In the genomic region with DNA sequence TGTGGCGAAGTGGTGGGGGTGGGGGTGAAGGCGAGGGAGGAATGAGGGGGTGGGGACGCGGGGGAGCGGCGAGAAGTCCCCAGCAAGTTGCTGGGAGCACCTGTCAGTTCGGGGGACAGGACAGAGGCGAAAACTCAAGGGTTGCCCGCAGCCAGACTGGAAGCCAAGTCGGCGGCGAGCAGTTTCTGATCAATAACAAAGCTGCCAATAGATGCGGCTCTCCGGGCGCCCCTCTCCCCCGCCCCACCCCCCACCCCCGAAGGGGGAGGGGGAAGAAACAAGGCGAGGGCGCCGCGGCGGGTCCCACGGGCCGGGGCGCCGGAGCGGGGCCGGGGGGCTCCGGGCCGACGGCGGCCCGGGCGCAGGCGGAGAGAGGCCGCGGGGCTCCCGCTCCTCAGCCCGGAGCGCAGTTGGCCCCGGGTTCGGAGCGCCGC, we compare ENCODE assay signal across 8 cellular contexts. TPM values are rescaled to one million over a fixed set of nuclear protein-coding genes. Genes with fewer than 3 reads are reported as not detected.
DNase-seq lines count a peak whose midpoint lies in the region; ATAC-seq and TF ChIP-seq lines count a peak whose summit lies in the region.

No MANE protein-coding gene starts in this region.

- peak overlapping the region; percentile 74 for H2AFZ ChIP-seq in mammary epithelial cell (ENCODE audit: low read depth, low read length)

- in situ Hi-C loops in mammary epithelial cell (cut with MboI; ENCODE audit: low sequenced_read_pairs in 2 of 2), result loop anchor here in 1 of 2 donors (25.0 kb wide), 1 partner anchor 1009 kb away; the partner anchor contains the start of gene CTSO

- dilution Hi-C loops in mammary epithelial cell (cut with HindIII; ENCODE audit: low sequenced_read_pairs), result loop anchor here (25.0 kb wide), 1 partner anchor 209 kb away; no protein-coding TSS in a partner anchor

- CTCF ChIA-PET in AG04450 (lab: Charles Lee) (interaction anchor here (0.6 to 5.4 kb wide), 8 partner anchors 9 to 352 kb away, joined by 3 to 53 read pairs (median 4); no protein-coding TSS in a partner anchor), mammary epithelial cell (lab: Charles Lee; ENCODE audit: low non-redundant PET) (interaction anchor here (0.5 to 0.7 kb wide), 5 partner anchors 37 to 802 kb away, joined by 3 to 17 read pairs (median 3); no protein-coding TSS in a partner anchor)

- BruUV-seq in mammary epithelial cell (replicated peaks; lab: Mats Ljungman, UMichigan), result no TSS peak

- H3K27me3 ChIP-seq in AG04450 (ENCODE audit: control insufficient read depth, insufficient read depth, low read length), result no peaks in the 10 kb centered on the region
- no peaks in the 10 kb centered on the region for H3K27me3 ChIP-seq in mammary epithelial cell (ENCODE audit: insufficient read depth, low read length)
- no peaks in the 10 kb centered on the region for H3K27me3 ChIP-seq in tibial artery

- peak overlapping the region; percentile 84 for H3K9ac ChIP-seq in mammary epithelial cell (ENCODE audit: insufficient read depth, low read length)

- peak overlapping the region; percentile 94 for H3K4me3 ChIP-seq in AG04450 (ENCODE audit: low read depth, low read length)
- peak overlapping the region; percentile 69 to 90 (median 77) for H3K4me3 ChIP-seq in mammary epithelial cell (replicated peaks in 1 of 3; ENCODE audit: insufficient read depth in 1 of 3, low read depth in 2 of 3, low read length in 3 of 3)
- peak overlapping the region; percentile 66 for H3K4me3 ChIP-seq in lower leg skin (ENCODE audit: low read depth, poor library complexity, severe bottlenecking)
- peak overlapping the region; percentile 74 to 89 for H3K4me3 ChIP-seq in tibial artery

- POLR2A ChIA-PET in AG04450 (lab: Yijun Ruan, JAX), result interaction anchor here (1.2 kb wide), 1 partner anchor 9 kb away, joined by 5 read pairs; no protein-coding TSS in a partner anchor

- TF ChIP-seq POLR2A in lower leg skin (IDR thresholded peaks at IDR 0.05), result no peak

- intact Hi-C loops in mammary epithelial cell (cut with micrococcal nuclease), result loop anchor here (2.0 to 5.0 kb wide), 4 partner anchors 82 to 1006 kb away; no protein-coding TSS in a partner anchor
- intact Hi-C loops in lower leg skin (cut with DNase I; ENCODE audit: low total_unique reads), result no loop called here
- intact Hi-C loops in tibial artery (cut with DNase I; ENCODE audit: low total_unique reads), result loop anchor here (10.0 kb wide), 1 partner anchor 74 kb away; no protein-coding TSS in a partner anchor

- H3K4me1 ChIP-seq in mammary epithelial cell (ENCODE audit: insufficient read depth, low read length) (peaks cover 52% of the 10 kb centered on the region), tibial artery (peaks cover 0 to 44% (median 11%) of the 10 kb centered on the region in 4 donors)

- WGBS in mammary epithelial cell (ENCODE audit: low coverage, missing lambda C conversion rate), result no CpG with 5 or more reads among the region's 44 CpGs
- 0 to 1% methylated on average over 12 to 36 of the region's 44 CpGs for WGBS in lower leg skin, 2 donors

- ATAC-seq in HG02759 (IDR thresholded peaks at IDR 0.05; ENCODE audit: unreplicated experiment), result peak; percentile 20
- no peak for ATAC-seq in HG03280 (IDR thresholded peaks at IDR 0.05; ENCODE audit: unreplicated experiment)

- peak overlapping the region; percentile 92 for H3K4me2 ChIP-seq in mammary epithelial cell (ENCODE audit: insufficient read depth, low read depth, low read length)

- no peak for DNase-seq in AG04450 (ENCODE audit: low read depth, low spot score)
- no peak for DNase-seq in mammary epithelial cell
- peak in 1 of 2 donors; percentile 89 for DNase-seq in lower leg skin (ENCODE audit: low spot score in 2 of 2)
- peak; percentile 27 to 71 for DNase-seq in tibial artery
- DNase-seq in NOMO-1 treated with dmso at 0.1 percent for 144 hours (lab: John Stamatoyannopoulos, UW; ENCODE audit: unreplicated experiment), result no peak
- DNase-seq in effector CD4-positive, alpha-beta T cell, result no peak

- no peaks in the 10 kb centered on the region for H3K36me3 ChIP-seq in mammary epithelial cell (ENCODE audit: insufficient read depth, low read length)
- no peaks in the 10 kb centered on the region for H3K36me3 ChIP-seq in tibial artery

- peaks cover 49% of the 10 kb centered on the region for H3K79me2 ChIP-seq in mammary epithelial cell (ENCODE audit: insufficient read depth, low read length)

- H3K27ac ChIP-seq in AG04450 (ENCODE audit: low read depth, low read length) (peak overlapping the region; percentile 81), mammary epithelial cell (ENCODE audit: insufficient read depth, low read depth, low read length) (peak overlapping the region; percentile 68), tibial artery (peak overlapping the region; percentile 98 to 99)

- H4K20me1 ChIP-seq in mammary epithelial cell (ENCODE audit: insufficient read depth, low read length), result no peaks in the 10 kb centered on the region

- TF ChIP-seq CTCF in AG04450 (IDR thresholded peaks at IDR 0.05; ENCODE audit: low read depth, low read length) (no peak), mammary epithelial cell (conservative IDR thresholded peaks at IDR 0.05 in 1 of 2, IDR thresholded peaks at IDR 0.05 in 1 of 2; ENCODE audit: extremely low read depth in 1 of 2, insufficient read depth in 1 of 2, low read depth in 1 of 2, low read length in 2 of 2) (no peak), lower leg skin (IDR thresholded peaks at IDR 0.05) (no peak), tibial artery (IDR thresholded peaks at IDR 0.05) (no peak)

- H3K9me3 ChIP-seq in AG04450 (ENCODE audit: control insufficient read depth, insufficient read depth, low read length) (no peaks in the 10 kb centered on the region), mammary epithelial cell (replicated peaks; ENCODE audit: insufficient read depth, low read length) (no peaks in the 10 kb centered on the region), tibial artery (no peaks in the 10 kb centered on the region)

RNA-seq across cellular contexts. Expression of gene PDGFC, which starts 0.4 kb away (rescaled TPM):
- polyA plus RNA-seq in AG04450 (2011; rRNA removed) (66.8 and 72.7 TPM in 2 replicates), mammary epithelial cell (17.6 TPM)
- polyA minus RNA-seq in AG04450 (2011; rRNA and poly(A)+ RNA removed), result 90.2 and 126 TPM in 2 replicates
- total RNA-seq in mammary epithelial cell (10 to 100 TPM; 32.2 to 69.3 TPM), lower leg skin (10 to 100 TPM; 18.9 to 24.4 (median 21.0) TPM)
- 78.9 TPM for polyA minus RNA-seq in mammary epithelial cell

Comparison
In these comparisons a context has a peak if more than half of its experiments do, and no peak if none do; other contexts are left out.
1. DNase-seq: peak in tibial artery (2 of 2); none in AG04450 (single experiment), mammary epithelial cell (single experiment), NOMO-1 treated with dmso at 0.1 percent for 144 hours (single experiment) and effector CD4-positive, alpha-beta T cell (single experiment).
2. Peak in every context shown above with its lines, with median percentiles within 50 percentile points of each other: H3K27ac ChIP-seq and H3K4me3 ChIP-seq.